11 cellular contexts compared by ENCODE assay signal in the genomic region with DNA sequence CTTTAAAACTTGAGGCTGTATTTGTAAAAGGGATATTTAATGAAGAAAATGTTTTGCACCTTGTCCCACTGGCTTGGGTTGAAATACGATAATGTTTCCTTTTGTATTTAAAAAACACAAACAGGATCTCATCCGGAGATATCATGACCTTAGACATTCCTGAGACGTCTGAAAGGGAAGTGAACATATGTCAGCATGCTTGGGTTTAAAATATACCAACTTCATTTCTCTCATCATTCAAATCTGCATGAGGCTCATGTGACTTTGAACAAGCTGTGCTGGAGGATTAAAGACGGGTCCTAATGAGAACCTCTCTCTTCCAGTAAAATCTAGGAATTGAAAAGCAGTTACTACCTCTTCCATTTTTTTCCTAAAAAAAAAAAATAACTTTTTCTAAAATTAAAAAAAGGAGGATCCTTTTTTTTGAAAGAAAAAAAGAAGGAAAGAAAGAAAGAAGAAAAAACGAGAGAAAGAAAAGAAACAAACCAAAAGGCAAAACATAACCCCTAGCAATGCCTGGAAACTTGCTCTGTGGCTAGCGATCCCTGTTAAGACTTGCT.
DNase-seq lines count a peak whose midpoint lies in the region; ATAC-seq, FAIRE-seq and TF ChIP-seq lines count a peak whose summit lies in the region.
"Had no signal": no experiment of that assay in that cellular context is flagged by ENCODE, and none has a peak within 500 bp of the region (broad histone marks: within the 10 kb centered on the region; RNA-seq: fewer than 3 reads in every experiment).

No MANE protein-coding gene starts in this region.

- in situ Hi-C loops in K562 (cut with MboI), result no loop called here

- TF ChIP-seq EP300 in K562 (IDR thresholded peaks at IDR 0.05; ENCODE audit: low read length), result no peak

- H3K27me3 ChIP-seq in HL-60 (ENCODE audit: insufficient read depth, poor library complexity, severe bottlenecking) (no peaks in the 10 kb centered on the region), K562 (ENCODE audit: control insufficient read depth in 2 of 2, insufficient read depth in 2 of 2, low read length in 2 of 2) (no peaks in the 10 kb centered on the region), layer of hippocampus (ENCODE audit: control insufficient read depth, insufficient read depth, low read length) (no peaks in the 10 kb centered on the region)

- H3K9ac ChIP-seq in K562 (ENCODE audit: insufficient read depth in 1 of 2, low read depth in 2 of 2, low read length in 2 of 2), result no peak overlapping the region

- H4K20me1 ChIP-seq in K562 (replicated peaks; ENCODE audit: control insufficient read depth, insufficient read depth, low read length), result no peaks in the 10 kb centered on the region

- BruUV-seq in K562 (replicated peaks; lab: Mats Ljungman, UMichigan), result no TSS peak

- no peaks in the 10 kb centered on the region for H3K9me1 ChIP-seq in K562 (ENCODE audit: control insufficient read depth, insufficient read depth, low read length)

- no peak for DNase-seq in HL-60 (ENCODE audit: low read depth in 1 of 2, low spot score in 1 of 2)
- DNase-seq in K562 (ENCODE audit: extremely low read depth in 1 of 4, low spot score in 3 of 4), result no peak
- no peak for DNase-seq in cerebellar cortex (ENCODE audit: low spot score)
- no peak for DNase-seq in activated CD8-positive, alpha-beta memory T cell treated with anti-CD3 and anti-CD28 coated beads for 24 hours
- DNase-seq: CD8-positive, alpha-beta T cell; T-helper 2 cell had no signal

- peaks cover 6 to 13% of the 10 kb centered on the region in 2 experiments; a peak in 4 of 5 replicates for H3K4me1 ChIP-seq in K562 (replicated peaks in 1 of 2; ENCODE audit: control insufficient read depth in 2 of 2, insufficient read depth in 2 of 2, low read length in 2 of 2)

- no peaks in the 10 kb centered on the region for H3K79me2 ChIP-seq in K562 (ENCODE audit: control insufficient read depth, insufficient read depth, low read length)

- FAIRE-seq in K562 (lab: Jason Lieb, UNC), result no peak
- FAIRE-seq: H54 had no signal

- ATAC-seq in K562 (no peak), GM21367 (IDR thresholded peaks at IDR 0.05; ENCODE audit: unreplicated experiment) (no peak), HG03175 (IDR thresholded peaks at IDR 0.05; ENCODE audit: unreplicated experiment) (no peak)
- ATAC-seq: CD8-positive, alpha-beta T cell had no signal

- H3K36me3 ChIP-seq in K562 (ENCODE audit: control insufficient read depth, insufficient read depth, low read length), result peaks cover 3% of the 10 kb centered on the region; the same call in 1 of the 3 replicates

- TF ChIP-seq RAD21 in K562 (CRISPR knock-in tag; conservative IDR thresholded peaks at IDR 0.05 in 1 of 2, IDR thresholded peaks at IDR 0.05 in 1 of 2), result no peak

- TF ChIP-seq POLR2A in K562 (conservative IDR thresholded peaks at IDR 0.05), result no peak

- H3K4me3 ChIP-seq in HL-60 (replicated peaks; ENCODE audit: insufficient read depth, low read length), result no peak overlapping the region
- H3K4me3 ChIP-seq in K562, result no peak overlapping the region
- H3K4me3 ChIP-seq in skin epidermis, result no peak overlapping the region

- TF ChIP-seq CTCF in HL-60 (IDR thresholded peaks at IDR 0.05; ENCODE audit: insufficient read depth, low read length) (no peak), K562 (IDR thresholded peaks at IDR 0.05 in 2 of 3, conservative IDR thresholded peaks at IDR 0.05 in 1 of 3; ENCODE audit: insufficient read depth in 2 of 3, low read depth in 1 of 3, low read length in 3 of 3) (no peak)

- CTCF ChIA-PET in K562 (lab: Yijun Ruan, JAX; ENCODE audit: low intra/inter-chr PET ratio), result no interaction called here

- whole genome bisulfite sequencing in K562 (ENCODE audit: insufficient coverage, low coverage, missing lambda C conversion rate), result 75% methylated on average over 5 of the region's 6 CpGs

- POLR2A ChIA-PET in K562 (lab: Yijun Ruan, JAX), result no interaction called here

- H3K27ac ChIP-seq in HL-60 (replicated peaks), result peak overlapping the region; percentile 39
- no peak overlapping the region for H3K27ac ChIP-seq in K562 (ENCODE audit: extremely low read depth, low read depth, low read length)
- H3K27ac ChIP-seq in layer of hippocampus (ENCODE audit: low read depth, low read length), result peak overlapping the region; percentile 12
- H3K27ac ChIP-seq in skin epidermis, result peak overlapping the region in 17 of 21 experiments; percentile 18 to 85 (median 78)

- no peak overlapping the region for H2AFZ ChIP-seq in K562 (ENCODE audit: low read depth, low read length)

- no peaks in the 10 kb centered on the region for H3K9me3 ChIP-seq in K562 (replicated peaks; ENCODE audit: control insufficient read depth, insufficient read depth, low read depth, low read length)

- H3K4me2 ChIP-seq in K562 (ENCODE audit: insufficient read depth, low read length), result no peak overlapping the region

- intact Hi-C loops in K562 (cut with micrococcal nuclease), result no loop called here

TF ChIP-seq in K562, 482 proteins besides CTCF, POLR2A, EP300 and RAD21:
- TF ChIP-seq, protein P1, sequence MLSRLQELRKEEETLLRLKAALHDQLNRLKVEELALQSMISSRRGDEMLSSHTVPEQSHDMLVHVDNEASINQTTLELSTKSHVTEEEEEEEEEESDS (CRISPR knock-in tag; IDR thresholded peaks at IDR 0.05), result no peak
- TF ChIP-seq, protein P2, sequence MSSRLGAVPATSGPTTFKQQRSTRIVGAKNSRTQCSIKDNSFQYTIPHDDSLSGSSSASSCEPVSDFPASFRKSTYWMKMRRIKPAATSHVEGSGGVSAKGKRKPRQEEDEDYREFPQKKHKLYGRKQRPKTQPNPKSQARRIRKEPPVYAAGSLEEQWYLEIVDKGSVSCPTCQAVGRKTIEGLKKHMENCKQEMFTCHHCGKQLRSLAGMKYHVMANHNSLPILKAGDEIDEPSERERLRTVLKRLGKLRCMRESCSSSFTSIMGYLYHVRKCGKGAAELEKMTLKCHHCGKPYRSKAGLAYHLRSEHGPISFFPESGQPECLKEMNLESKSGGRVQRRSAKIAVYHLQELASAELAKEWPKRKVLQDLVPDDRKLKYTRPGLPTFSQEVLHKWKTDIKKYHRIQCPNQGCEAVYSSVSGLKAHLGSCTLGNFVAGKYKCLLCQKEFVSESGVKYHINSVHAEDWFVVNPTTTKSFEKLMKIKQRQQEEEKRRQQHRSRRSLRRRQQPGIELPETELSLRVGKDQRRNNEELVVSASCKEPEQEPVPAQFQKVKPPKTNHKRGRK (tag; IDR thresholded peaks at IDR 0.05), result peak; percentile 72
